30 cellular contexts compared by ENCODE assay signal in the genomic region with DNA sequence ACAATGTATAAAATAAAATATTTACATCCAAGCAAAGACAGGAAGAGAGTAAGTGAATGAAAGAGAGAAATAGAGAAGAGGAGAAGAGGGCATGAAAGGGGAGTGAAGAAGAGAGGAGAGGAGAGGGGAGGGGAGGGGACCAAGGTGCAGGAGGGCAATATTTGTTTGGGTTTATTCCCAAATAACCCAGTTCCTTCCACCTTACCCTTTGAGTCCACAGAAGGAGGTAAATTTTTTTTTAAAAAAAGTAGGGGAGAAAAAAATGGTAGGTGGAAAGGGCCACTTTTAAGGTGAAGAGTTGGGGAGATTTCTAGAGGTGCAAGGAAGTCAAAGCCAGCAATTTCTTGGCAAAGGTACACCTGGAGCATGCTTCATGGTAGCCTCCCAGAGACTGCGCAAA. TPM values are rescaled to one million over a fixed set of nuclear protein-coding genes. Genes with fewer than 3 reads are reported as not detected.
"Had no signal": no experiment of that assay in that cellular context is flagged by ENCODE, and none has a peak within 500 bp of the region (broad histone marks: within the 10 kb centered on the region; RNA-seq: fewer than 3 reads in every experiment).

No MANE protein-coding gene starts in this region.

- H3K36me3 ChIP-seq: stomach, suprapubic skin, thoracic aorta, thyroid gland, tibial artery, tibial nerve, transverse colon, upper lobe of left lung, upper lobe of right lung, uterus, vagina had no signal

- FAIRE-seq: urothelium cell line had no signal

- H3K4me3 ChIP-seq: stomach, suprapubic skin, testis, thoracic aorta, thyroid gland, tibial artery, tibial nerve, transverse colon, upper lobe of left lung, upper lobe of right lung, uterus, vagina had no signal

- H3K27ac ChIP-seq: stomach, suprapubic skin, testis, thoracic aorta, thyroid gland, tibial artery, tibial nerve, transverse colon, upper lobe of left lung, upper lobe of right lung, uterus, vagina had no signal

- ATAC-seq: stimulated activated effector memory CD8-positive, alpha-beta T cell treated with anti-CD3 and anti-CD28 coated beads, Interleukin-12 subunit alpha, Interleukin-12 subunit beta, amount 100 ng/mL, for 72 hours; stimulated activated memory B cell treated with anti-CD40 and anti-IgM and Interleukin-4, amounts not matched to agents 10 μg/mL and 1 μg/mL and 100 μg/mL, for 72 hours; stimulated activated naive B cell treated with anti-CD40 and anti-IgM and Interleukin-4, amounts not matched to agents 10 μg/mL and 1 μg/mL and 100 μg/mL, for 72 hours; stimulated activated naive CD8-positive, alpha-beta T cell treated with anti-CD3 and anti-CD28 coated beads, Interleukin-15, amount 100 ng/mL, for 72 hours; stimulated activated naive CD8-positive, alpha-beta T cell treated with anti-CD3 and anti-CD28 coated beads, Interleukin-15, Interleukin-2, amounts not matched to agents 100 U/mL and 50 U/mL, for 24 hours; upper lobe of right lung had no signal

- DNase-seq: stimulated activated CD4-positive, alpha-beta T cell treated with anti-CD3 and anti-CD28 coated beads, Interleukin-2, amount 100 ng/mL, for 48 hours; stimulated activated CD4-positive, alpha-beta T cell treated with anti-CD3 and anti-CD28 coated beads, Interleukin-4, amount 100 ng/mL, for 1 hour; stimulated activated CD4-positive, alpha-beta T cell treated with anti-CD3 and anti-CD28 coated beads, Interleukin-4, amount 100 ng/mL, for 24 hours; stimulated activated CD4-positive, alpha-beta T cell treated with anti-CD3 and anti-CD28 coated beads, Interleukin-4, amount 100 ng/mL, for 4 hours; stimulated activated CD8-positive, alpha-beta memory T cell treated with anti-CD3 and anti-CD28 coated beads, Interleukin-4, amount 100 ng/mL, for 48 hours; stimulated activated naive B cell treated with anti-CD40 and anti-IgM and Interleukin-4, amounts not matched to agents 10 μg/mL and 1 μg/mL and 100 μg/mL, for 72 hours; stimulated activated naive CD4-positive, alpha-beta T cell; stimulated activated naive CD4-positive, alpha-beta T cell treated with Interleukin-2 at 50 U/mL for 16 hours; stimulated activated naive CD8-positive, alpha-beta T cell treated with anti-CD3 and anti-CD28 coated beads, Interleukin-15, amount 100 ng/mL, for 72 hours; stimulated activated naive CD8-positive, alpha-beta T cell treated with anti-CD3 and anti-CD28 coated beads, Interleukin-15, Interleukin-2, amounts not matched to agents 100 U/mL and 50 U/mL, for 24 hours; stomach; substantia nigra; testis; thyroid gland; tibial artery; transverse colon; trophoblast cell; upper lobe of left lung; uterus had no signal

- H3K9me3 ChIP-seq: stomach, suprapubic skin, testis, thoracic aorta, thyroid gland, tibial artery, transverse colon, upper lobe of left lung, upper lobe of right lung, vagina had no signal

- H3K4me1 ChIP-seq: stomach, suprapubic skin, testis, thyroid gland, tibial artery, tibial nerve, transverse colon, upper lobe of left lung, upper lobe of right lung, uterus, vagina had no signal

- H3K27me3 ChIP-seq: stomach, suprapubic skin, testis, thyroid gland, tibial artery, tibial nerve, transverse colon, upper lobe of left lung, upper lobe of right lung, uterus, vagina had no signal

RNA-seq across cellular contexts. Expression of a gene that starts 2.1 kb away (rescaled TPM):
- total RNA-seq: suprapubic skin, temporal lobe, thoracic aorta, thyroid gland, tibial nerve, transverse colon, upper lobe of left lung, upper lobe of right lung, ureter, urinary bladder, uterus, vagina had no signal
- polyA plus RNA-seq: stomach, urinary bladder had no signal
